ENCODE assay signal across 18 cellular contexts in genomic region chr7:29290829-29291228, GRCh38.
DNase-seq lines count a peak whose midpoint lies in the region; ATAC-seq, FAIRE-seq and TF ChIP-seq lines count a peak whose summit lies in the region.
"Had no signal": no experiment of that assay in that cellular context is flagged by ENCODE, and none has a peak within 500 bp of the region (broad histone marks: within the 10 kb centered on the region; RNA-seq: fewer than 3 reads in every experiment).

No MANE protein-coding gene starts in this region.

- no peaks in the 10 kb centered on the region for H3K27me3 ChIP-seq in GM23338 (ENCODE audit: insufficient read depth)
- H3K27me3 ChIP-seq in HepG2 (ENCODE audit: control insufficient read depth in 1 of 2, insufficient read depth in 2 of 2, low read length in 2 of 2) = no peaks in the 10 kb centered on the region

- TF ChIP-seq RAD21 in HepG2 (CRISPR knock-in tag; IDR thresholded peaks at IDR 0.05) = no peak

- peak overlapping the region; percentile 61; the same call in 1 of the 2 replicates for H3K9ac ChIP-seq in HepG2 (ENCODE audit: insufficient read depth, low read depth, low read length)
- H3K9ac ChIP-seq: BLaER1 treated with 17β-estradiol and CSF1 and Interleukin-3, amounts not matched to agents 10 nM and 100 nM had no signal

- H3K4me1 Mint-ChIP-seq in GM23338 = peaks cover 55% of the 10 kb centered on the region

- no TSS peak for BruUV-seq in HepG2 (replicated peaks; lab: Mats Ljungman, UMichigan)
- no TSS peak for BruUV-seq in OCI-LY7 (replicated peaks; lab: Mats Ljungman, UMichigan)

- H3K4me3 Mint-ChIP-seq in GM23338 = no peak overlapping the region
- H3K4me3 Mint-ChIP-seq: B cell; CD8-positive, alpha-beta T cell had no signal

- H3K4me2 ChIP-seq in GM23338 = 0 out of 2 replicates have a peak overlapping the region, but pooled peaks have one; percentile 6
- peak overlapping the region; percentile 79 for H3K4me2 ChIP-seq in HepG2 (ENCODE audit: low read depth, low read length)
- no peak overlapping the region for H3K4me2 ChIP-seq in OCI-LY7 (ENCODE audit: low read length)
- H3K4me2 ChIP-seq: A549; BLaER1 treated with 17β-estradiol and CSF1 and Interleukin-3, amounts not matched to agents 10 nM and 100 nM had no signal

- no peak overlapping the region for H3K27ac Mint-ChIP-seq in GM23338
- H3K27ac Mint-ChIP-seq in activated naive CD4-positive, alpha-beta T cell treated with anti-CD3 and anti-CD28 coated beads, Interleukin-2, amount 50 U/mL, for 72 hours = no peak overlapping the region
- H3K27ac Mint-ChIP-seq: CD8-positive, alpha-beta T cell had no signal

- FAIRE-seq in HepG2 (lab: Jason Lieb, UNC) = no peak
- FAIRE-seq: A549, H54 had no signal

- intact Hi-C loops in HepG2 (cut with micrococcal nuclease; ENCODE audit: unreplicated experiment) = loop anchor here (5.0 kb wide), 3 partner anchors 44 to 99 kb away; partner anchors contain the start of gene CHN2
- intact Hi-C loops in OCI-LY7 (cut with micrococcal nuclease; ENCODE audit: unreplicated experiment) = no loop called here

- H3K9me2 ChIP-seq in GM23338 (ENCODE audit: insufficient read depth) (no peaks in the 10 kb centered on the region), OCI-LY7 (ENCODE audit: insufficient read depth, low read length) (no peaks in the 10 kb centered on the region)

- no peak overlapping the region for H2AFZ ChIP-seq in GM23338
- H2AFZ ChIP-seq in HepG2 (ENCODE audit: low read length) = no peak overlapping the region
- no peak overlapping the region for H2AFZ ChIP-seq in OCI-LY7 (ENCODE audit: low read length)

- DNase-seq in GM23338 (ENCODE audit: low spot score) (no peak), NCI-H526 (lab: John Stamatoyannopoulos, UW) (peak; percentile 55 to 73), HepG2 (ENCODE audit: low spot score) (no peak), AG20443 (ENCODE audit: low spot score) (no peak), OCI-LY7 (ENCODE audit: low spot score) (no peak)
- no peak for DNase-seq in activated naive CD4-positive, alpha-beta T cell treated with anti-CD3 and anti-CD28 coated beads, Interleukin-2, amount 50 U/mL, for 72 hours (ENCODE audit: low spot score in 2 of 2)
- DNase-seq: Calu3; CD8-positive, alpha-beta T cell; DMS79 treated with DMSO at 0.1 percent for 48 hours; GF-D8; HCEC 1CT had no signal

- POLR2A ChIA-PET in HepG2 (lab: Yijun Ruan, JAX) (no interaction called here), OCI-LY7 (lab: Charles Lee) (interaction anchor here (0.6 kb wide), 1 partner anchor 387 kb away, joined by 3 read pairs; no protein-coding TSS in a partner anchor)

- no peaks in the 10 kb centered on the region for H3K36me3 Mint-ChIP-seq in GM23338 (ENCODE audit: low read depth)
- no peaks in the 10 kb centered on the region for H3K36me3 Mint-ChIP-seq in activated naive CD4-positive, alpha-beta T cell treated with anti-CD3 and anti-CD28 coated beads, Interleukin-2, amount 50 U/mL, for 72 hours
- H3K36me3 Mint-ChIP-seq: CD8-positive, alpha-beta T cell had no signal

- H3K79me2 ChIP-seq in GM23338 (replicated peaks; ENCODE audit: insufficient read depth) = no peaks in the 10 kb centered on the region
- H3K79me2 ChIP-seq in HepG2 (ENCODE audit: insufficient read depth, low read length) = peaks cover 52% of the 10 kb centered on the region
- no peaks in the 10 kb centered on the region for H3K79me2 ChIP-seq in OCI-LY7 (ENCODE audit: insufficient read depth, low read depth, low read length)

- TF ChIP-seq CTCF in GM23338 (conservative IDR thresholded peaks at IDR 0.05; ENCODE audit: low read depth in 2 of 2) (no peak), VCaP (conservative IDR thresholded peaks at IDR 0.05) (no peak), HepG2 (CRISPR knock-in tag; IDR thresholded peaks at IDR 0.05) (no peak), OCI-LY7 (conservative IDR thresholded peaks at IDR 0.05; ENCODE audit: low read length) (no peak)

- H3K36me3 ChIP-seq in GM23338 (ENCODE audit: insufficient read depth) (no peaks in the 10 kb centered on the region), HepG2 (replicated peaks in 1 of 2; ENCODE audit: control insufficient read depth in 1 of 2, insufficient read depth in 2 of 2, low read length in 2 of 2) (peaks cover 2 to 6% of the 10 kb centered on the region in 2 experiments; a peak in 1 of 5 replicates), OCI-LY7 (ENCODE audit: insufficient read depth, low read length) (no peaks in the 10 kb centered on the region)
- H3K36me3 ChIP-seq: BLaER1 treated with 17β-estradiol and CSF1 and Interleukin-3, amounts not matched to agents 10 nM and 100 nM had no signal

- 91% methylated on average over 6 of the region's 6 CpGs for WGBS in HepG2 (ENCODE audit: low lambda C conversion rate)

- peaks cover 50% of the 10 kb centered on the region for H3K4me1 ChIP-seq in GM23338 (ENCODE audit: insufficient read depth)
- peaks cover 88% of the 10 kb centered on the region for H3K4me1 ChIP-seq in HepG2 (ENCODE audit: insufficient read depth, low read length)
- H3K4me1 ChIP-seq in OCI-LY7 (ENCODE audit: insufficient read depth, low read length, poor library complexity, severe bottlenecking) = no peaks in the 10 kb centered on the region

- TF ChIP-seq POLR2A in HepG2 (IDR thresholded peaks at IDR 0.05; ENCODE audit: insufficient read depth in 1 of 2, low read depth in 2 of 2, low read length in 2 of 2) = no peak

- in situ Hi-C loops in HepG2 (cut with HindIII; ENCODE audit: extremely low pct_ligation_motif_present, low pct_unique_long_range_greater_than_20kb) = no loop called here

- CTCF ChIA-PET in HepG2 (lab: Yijun Ruan, JAX; ENCODE audit: low intra/inter-chr PET ratio, low total read pairs) (no interaction called here), OCI-LY7 (lab: Charles Lee; ENCODE audit: unreplicated experiment) (no interaction called here)

- ATAC-seq in GM23338 = no peak
- no peak for ATAC-seq in HepG2
- ATAC-seq in activated naive CD4-positive, alpha-beta T cell treated with anti-CD3 and anti-CD28 coated beads, Interleukin-2, amount 50 U/mL, for 72 hours = no peak
- ATAC-seq in HG02885 (IDR thresholded peaks at IDR 0.05; ENCODE audit: poor library complexity, unreplicated experiment) = no peak
- ATAC-seq: A549; CD8-positive, alpha-beta T cell had no signal

- no peaks in the 10 kb centered on the region; the same call in 2 of the 3 replicates for H3K9me3 Mint-ChIP-seq in GM23338
- no peaks in the 10 kb centered on the region for H3K9me3 Mint-ChIP-seq in activated naive CD4-positive, alpha-beta T cell treated with anti-CD3 and anti-CD28 coated beads, Interleukin-2, amount 50 U/mL, for 72 hours
- H3K9me3 Mint-ChIP-seq: CD8-positive, alpha-beta T cell had no signal

- no peak overlapping the region for H3K27ac ChIP-seq in GM23338 (ENCODE audit: low read depth)
- H3K27ac ChIP-seq in VCaP = peak overlapping the region; percentile 84
- H3K27ac ChIP-seq in HepG2 (ENCODE audit: extremely low read length, insufficient read depth, low read length) = peak overlapping the region; percentile 84
- H3K27ac ChIP-seq in OCI-LY7 (ENCODE audit: low read depth, low read length, poor library complexity, severe bottlenecking) = no peak overlapping the region
- H3K27ac ChIP-seq: 22Rv1; A549; BLaER1 treated with 17β-estradiol and CSF1 and Interleukin-3, amounts not matched to agents 10 nM and 100 nM had no signal

- H4K20me1 ChIP-seq in GM23338 (replicated peaks; ENCODE audit: insufficient read depth) = no peaks in the 10 kb centered on the region
- H4K20me1 ChIP-seq in HepG2 (ENCODE audit: insufficient read depth, low read length) = no peaks in the 10 kb centered on the region
- H4K20me1 ChIP-seq in OCI-LY7 (ENCODE audit: insufficient read depth, low read length) = no peaks in the 10 kb centered on the region

- no peak for TF ChIP-seq EP300 in HepG2 (IDR thresholded peaks at IDR 0.05; ENCODE audit: low read depth in 2 of 2, low read length in 2 of 2)
- TF ChIP-seq EP300 in HepG2 (CRISPR knock-in tag; IDR thresholded peaks at IDR 0.05; ENCODE audit: borderline replicate concordance) = no peak

- H3K9me3 ChIP-seq in HepG2 (ENCODE audit: low read length) (no peaks in the 10 kb centered on the region), OCI-LY7 (ENCODE audit: low read length) (no peaks in the 10 kb centered on the region)
- H3K9me3 ChIP-seq: A549; BLaER1 treated with 17β-estradiol and CSF1 and Interleukin-3, amounts not matched to agents 10 nM and 100 nM had no signal

- H3K27me3 Mint-ChIP-seq in GM23338 (ENCODE audit: insufficient read depth, low read depth, poor library complexity) = peaks cover 3% of the 10 kb centered on the region
- H3K27me3 Mint-ChIP-seq: B cell had no signal

- H3K4me3 ChIP-seq in GM23338 (no peak overlapping the region), HepG2 (replicated peaks in 1 of 3; ENCODE audit: insufficient read depth in 1 of 3, low read depth in 2 of 3, low read length in 3 of 3) (no peak overlapping the region), OCI-LY7 (ENCODE audit: low read depth, low read length, poor library complexity, severe bottlenecking) (no peak overlapping the region)
- H3K4me3 ChIP-seq: A549; BLaER1 treated with 17β-estradiol and CSF1 and Interleukin-3, amounts not matched to agents 10 nM and 100 nM had no signal

- no peaks in the 10 kb centered on the region for H3F3A ChIP-seq in GM23338 (replicated peaks; ENCODE audit: low read depth)

TF ChIP-seq in GM23338, 12 proteins besides CTCF, POLR2A, EP300 and RAD21 (continues in another document):
- no peak for TF ChIP-seq JUNB (IDR thresholded peaks at IDR 0.05; ENCODE audit: unreplicated experiment)

TF ChIP-seq in HepG2, 621 proteins besides CTCF, POLR2A, EP300 and RAD21 (continues in another document):
- TF ChIP-seq SOX6 (IDR thresholded peaks at IDR 0.05) = no peak
- TF ChIP-seq SOX6 (CRISPR knock-in tag; IDR thresholded peaks at IDR 0.05) = no peak
- TF ChIP-seq ZNF121 (CRISPR knock-in tag; IDR thresholded peaks at IDR 0.05) = no peak
- no peak for TF ChIP-seq ZNF557 (CRISPR knock-in tag; IDR thresholded peaks at IDR 0.05)

Comparison
In these comparisons a context has a peak if more than half of its experiments do, and no peak if none do; other contexts are left out.
1. DNase-seq: peak in NCI-H526 (2 of 2); none in GM23338 (single experiment), HepG2 (single experiment), activated naive CD4-positive, alpha-beta T cell treated with anti-CD3 and anti-CD28 coated beads, Interleukin-2, amount 50 U/mL, for 72 hours (0 of 2), AG20443 (single experiment) and OCI-LY7 (single experiment).
2. H3K27ac ChIP-seq: peak in VCaP (single experiment) and HepG2 (single experiment); none in GM23338 (single experiment) and OCI-LY7 (single experiment).